Comparison of ENCODE assay signal across 24 cellular contexts in genomic region chr2:81234711-81235110, GRCh38.
"Had no signal": no experiment of that assay in that cellular context is flagged by ENCODE, and none has a peak within 500 bp of the region (broad histone marks: within the 10 kb centered on the region; RNA-seq: fewer than 3 reads in every experiment).

No MANE protein-coding gene starts in this region.

- H3K36me3 ChIP-seq: left ventricle myocardium inferior, ovary, stomach, thyroid gland, transverse colon, upper lobe of left lung, vagina had no signal

- H3K27me3 ChIP-seq: ovary, stomach, testis, thyroid gland, transverse colon, upper lobe of left lung, vagina had no signal

- DNase-seq: islet precursor cell; left ventricle myocardium inferior; midbrain; mucosa of descending colon; naive thymus-derived CD4-positive, alpha-beta T cell; ovary; retina; right cardiac atrium; stimulated activated CD4-positive, alpha-beta T cell treated with anti-CD3 and anti-CD28 coated beads, Interleukin-12 subunit alpha, Interleukin-12 subunit beta, amount 100 ng/mL, for 4 hours; stimulated activated CD4-positive, alpha-beta T cell treated with anti-CD3 and anti-CD28 coated beads, Interleukin-15, amount 100 ng/mL, for 24 hours; stimulated activated CD4-positive, alpha-beta T cell treated with anti-CD3 and anti-CD28 coated beads, Interleukin-2, amount 100 ng/mL, for 24 hours; stimulated activated CD4-positive, alpha-beta T cell treated with anti-CD3 and anti-CD28 coated beads, Interleukin-4, amount 100 ng/mL, for 1 hour; stimulated activated naive B cell treated with anti-CD40 and anti-IgM and Interleukin-4, amounts not matched to agents 10 μg/mL and 1 μg/mL and 100 μg/mL, for 72 hours; stimulated activated naive CD8-positive, alpha-beta T cell treated with anti-CD3 and anti-CD28 coated beads, Interleukin-15, Interleukin-2, amounts not matched to agents 100 U/mL and 50 U/mL, for 24 hours; stomach; testis; thyroid gland; transverse colon; upper lobe of left lung had no signal

- H3K4me3 ChIP-seq: left ventricle myocardium inferior, lung, mucosa of descending colon, ovary, skin epidermis, stomach, testis, thyroid gland, transverse colon, upper lobe of left lung, vagina had no signal

- H3K4me1 ChIP-seq: left ventricle myocardium inferior, stomach, testis, thyroid gland, transverse colon, upper lobe of left lung, vagina had no signal

- H3K27ac ChIP-seq: left ventricle myocardium inferior, ovary, skin epidermis, stomach, testis, thyroid gland, transverse colon, upper lobe of left lung, vagina had no signal

- ATAC-seq: mucosa of descending colon; naive thymus-derived CD4-positive, alpha-beta T cell; natural killer cell treated with Interleukin-12 subunit alpha and Interleukin-12 subunit beta and Interleukin-15 and Interleukin-18, amount 100 ng/mL, for 72 hours; right cardiac atrium; sciatic nerve; stimulated activated naive B cell treated with anti-CD40 and anti-IgM and Interleukin-4, amounts not matched to agents 10 μg/mL and 1 μg/mL and 100 μg/mL, for 72 hours; stimulated activated naive CD8-positive, alpha-beta T cell treated with anti-CD3 and anti-CD28 coated beads, Interleukin-15, Interleukin-2, amounts not matched to agents 100 U/mL and 50 U/mL, for 24 hours had no signal

- H3K9me3 ChIP-seq: ovary, stomach, testis, thyroid gland, upper lobe of left lung, vagina had no signal
